ENCODE assay signal across 7 cellular contexts in the genomic region with DNA sequence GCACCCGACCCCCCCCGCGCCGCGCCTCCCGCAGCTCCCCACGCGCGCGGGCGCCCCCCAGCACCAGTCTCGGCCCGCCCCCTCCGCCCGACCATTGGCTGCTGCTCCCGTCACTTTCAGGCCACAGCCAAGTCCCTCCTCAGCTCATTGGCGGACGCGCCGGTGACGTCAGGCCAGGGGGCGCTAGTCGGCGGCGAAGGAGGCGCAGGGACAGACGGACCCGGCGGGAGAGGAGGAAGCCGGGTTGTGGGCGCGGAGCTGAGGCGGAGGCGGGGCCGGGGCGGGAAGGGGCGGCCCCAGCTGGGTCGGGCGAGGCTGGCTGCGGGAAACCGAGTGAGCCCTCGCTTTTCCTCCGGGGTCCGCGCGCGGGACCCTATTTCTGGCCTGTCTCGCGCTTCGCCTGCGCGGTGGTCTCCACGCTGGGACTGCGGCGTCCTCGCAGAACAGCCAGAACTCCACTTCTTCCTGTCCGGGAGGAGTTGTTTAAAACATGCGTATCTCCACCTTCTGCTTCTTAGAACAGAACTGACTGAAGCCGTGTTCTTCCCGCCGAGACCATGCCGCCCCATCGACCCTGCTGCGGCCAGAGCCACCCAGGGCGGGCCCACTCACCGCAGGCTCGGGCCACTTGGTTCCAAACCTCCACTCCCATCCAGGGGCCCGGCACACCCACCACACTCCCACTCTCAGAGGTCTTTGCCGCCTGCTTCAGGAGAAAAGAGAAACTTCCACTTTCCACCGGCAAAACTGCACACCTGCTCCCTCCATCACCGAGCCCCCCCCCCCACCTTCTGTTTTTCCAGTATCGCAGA. TPM values are rescaled to one million over a fixed set of nuclear protein-coding genes. Genes with fewer than 3 reads are reported as not detected.
DNase-seq lines count a peak whose midpoint lies in the region; ATAC-seq, FAIRE-seq and TF ChIP-seq lines count a peak whose summit lies in the region.

No MANE protein-coding gene starts in this region.

- 3% methylated on average over 23 of the region's 72 CpGs for WGBS in hepatocyte (ENCODE audit: low lambda C conversion rate, missing lambda C conversion rate)

- H2AFZ ChIP-seq in hepatocyte = peak overlapping the region; percentile 63

- peak; percentile 95 for ATAC-seq in HG02973 (IDR thresholded peaks at IDR 0.05; ENCODE audit: unreplicated experiment)

- DNase-seq in GM18507 (ENCODE audit: extremely low spot score, insufficient read length, low read depth) (peak; percentile 99), NCI-H187 treated with DMSO at 0.1 percent for 48 hours (lab: John Stamatoyannopoulos, UW) (peak; percentile 92), T-helper 22 cell (ENCODE audit: low read depth) (peak; percentile 100), astrocyte of the cerebellum (ENCODE audit: low read depth) (peak; percentile 94), hepatocyte (ENCODE audit: low spot score) (peak; percentile 98), renal cortical epithelial cell (ENCODE audit: low read depth) (peak; percentile 88)

- peak; percentile 97 for FAIRE-seq in GM18507 (lab: Jason Lieb, UNC)

- peak overlapping the region; percentile 92 for H3K4me2 ChIP-seq in hepatocyte

- peak overlapping the region; percentile 58 for H3K4me3 ChIP-seq in astrocyte of the cerebellum (ENCODE audit: low read depth, low read length)
- peak overlapping the region; percentile 93 for H3K4me3 ChIP-seq in hepatocyte

- peaks cover 6% of the 10 kb centered on the region for H3K27me3 ChIP-seq in hepatocyte

- TF ChIP-seq CTCF in astrocyte of the cerebellum (IDR thresholded peaks at IDR 0.05; ENCODE audit: low read depth, low read length, missing control alignments) (peak; percentile 37), hepatocyte (IDR thresholded peaks at IDR 0.05; ENCODE audit: poor library complexity) (peak; percentile 37)

- peak overlapping the region; percentile 94 for H3K27ac ChIP-seq in hepatocyte

- H3K4me1 ChIP-seq in hepatocyte (ENCODE audit: insufficient read depth) = peaks cover 14% of the 10 kb centered on the region

- H3K79me2 ChIP-seq in hepatocyte = peaks cover 33% of the 10 kb centered on the region

- no peaks in the 10 kb centered on the region for H3K9me3 ChIP-seq in hepatocyte (ENCODE audit: low read depth)

- H4K20me1 ChIP-seq in hepatocyte (ENCODE audit: insufficient read depth, poor library complexity, severe bottlenecking) = peaks cover 4% of the 10 kb centered on the region

- in situ Hi-C loops in astrocyte of the cerebellum (cut with HindIII; ENCODE audit: low sequenced_read_pairs) = no loop called here

- no peaks in the 10 kb centered on the region for H3K9me2 ChIP-seq in hepatocyte (replicated peaks; ENCODE audit: insufficient read depth)

- H3K36me3 ChIP-seq in hepatocyte (replicated peaks; ENCODE audit: insufficient read depth, low read depth) = no peaks in the 10 kb centered on the region

RNA-seq across cellular contexts. Expression of a gene that starts 0.5 kb away (rescaled TPM):
- 24.0 and 32.6 TPM in 2 replicates for total RNA-seq in hepatocyte
- polyA plus RNA-seq in hepatocyte = 13.3 and 15.0 TPM in 2 replicates
- 47.4 and 47.8 TPM in 2 replicates for total RNA-seq in renal cortical epithelial cell

Comparison
In these comparisons a context has a peak if more than half of its experiments do, and no peak if none do; other contexts are left out.
1. Peak in every context shown above with its lines: DNase-seq, ATAC-seq, H3K4me3 ChIP-seq and H3K27ac ChIP-seq.